ENCODE assay signal across 9 cellular contexts in genomic region chr4:55736605-55737183, GRCh38.
DNase-seq lines count a peak whose midpoint lies in the region; ATAC-seq and TF ChIP-seq lines count a peak whose summit lies in the region.
"Had no signal": no experiment of that assay in that cellular context is flagged by ENCODE, and none has a peak within 500 bp of the region (broad histone marks: within the 10 kb centered on the region; RNA-seq: fewer than 3 reads in every experiment).

No MANE protein-coding gene starts in this region.

- no peak overlapping the region for H3K4me3 ChIP-seq in choroid plexus epithelial cell (ENCODE audit: low read depth, low read length)

- no peaks in the 10 kb centered on the region for H3K9me3 Mint-ChIP-seq in progenitor cell of endocrine pancreas (ENCODE audit: low read depth)
- H3K9me3 Mint-ChIP-seq: activated naive CD8-positive, alpha-beta T cell treated with anti-CD3 and anti-CD28 coated beads for 36 hours had no signal

- peaks cover 6% of the 10 kb centered on the region for H3K27me3 Mint-ChIP-seq in progenitor cell of endocrine pancreas

- TF ChIP-seq CTCF in choroid plexus epithelial cell (conservative IDR thresholded peaks at IDR 0.05; ENCODE audit: low read depth, low read length) (peak; percentile 45), progenitor cell of endocrine pancreas (IDR thresholded peaks at IDR 0.05; ENCODE audit: unreplicated experiment) (peak; percentile 52)

- peak; percentile 17 for DNase-seq in NCI-H2107 treated with DMSO at 0.1 percent for 48 hours (lab: John Stamatoyannopoulos, UW; ENCODE audit: unreplicated experiment)
- no peak for DNase-seq in NCI-H2107 (lab: John Stamatoyannopoulos, UW)
- peak; percentile 17 for DNase-seq in NCI-H1694 (lab: John Stamatoyannopoulos, UW)
- DNase-seq in choroid plexus epithelial cell (ENCODE audit: low read depth) = peak; percentile 36
- no peak for DNase-seq in progenitor cell of endocrine pancreas (ENCODE audit: low spot score, unreplicated experiment)
- DNase-seq: activated naive CD8-positive, alpha-beta T cell treated with anti-CD3 and anti-CD28 coated beads for 36 hours had no signal

- H3K36me3 Mint-ChIP-seq in progenitor cell of endocrine pancreas (ENCODE audit: insufficient read depth) = no peaks in the 10 kb centered on the region
- H3K36me3 Mint-ChIP-seq: activated naive CD8-positive, alpha-beta T cell treated with anti-CD3 and anti-CD28 coated beads for 36 hours had no signal

- H3K27ac Mint-ChIP-seq in progenitor cell of endocrine pancreas = no peak overlapping the region
- H3K27ac Mint-ChIP-seq: activated naive CD8-positive, alpha-beta T cell treated with anti-CD3 and anti-CD28 coated beads for 36 hours had no signal

- H3K4me3 Mint-ChIP-seq in progenitor cell of endocrine pancreas (ENCODE audit: low read depth) = no peak overlapping the region
- H3K4me3 Mint-ChIP-seq: activated naive CD8-positive, alpha-beta T cell treated with anti-CD3 and anti-CD28 coated beads for 36 hours had no signal

- ATAC-seq in HG02852 (IDR thresholded peaks at IDR 0.05; ENCODE audit: unreplicated experiment) (no peak), GM18873 (IDR thresholded peaks at IDR 0.05; ENCODE audit: low FRiP score, unreplicated experiment) (no peak), HG02588 (IDR thresholded peaks at IDR 0.05; ENCODE audit: unreplicated experiment) (no peak)

- no peaks in the 10 kb centered on the region for H3K4me1 Mint-ChIP-seq in progenitor cell of endocrine pancreas (ENCODE audit: low read depth)
- H3K4me1 Mint-ChIP-seq: activated naive CD8-positive, alpha-beta T cell treated with anti-CD3 and anti-CD28 coated beads for 36 hours had no signal

Comparison
In these comparisons a context has a peak if more than half of its experiments do, and no peak if none do; other contexts are left out.
1. DNase-seq: peak in NCI-H2107 treated with DMSO at 0.1 percent for 48 hours (single experiment), NCI-H1694 (single experiment) and choroid plexus epithelial cell (single experiment); none in NCI-H2107 (single experiment) and progenitor cell of endocrine pancreas (single experiment).